25 cellular contexts compared by ENCODE assay signal in the genomic region with DNA sequence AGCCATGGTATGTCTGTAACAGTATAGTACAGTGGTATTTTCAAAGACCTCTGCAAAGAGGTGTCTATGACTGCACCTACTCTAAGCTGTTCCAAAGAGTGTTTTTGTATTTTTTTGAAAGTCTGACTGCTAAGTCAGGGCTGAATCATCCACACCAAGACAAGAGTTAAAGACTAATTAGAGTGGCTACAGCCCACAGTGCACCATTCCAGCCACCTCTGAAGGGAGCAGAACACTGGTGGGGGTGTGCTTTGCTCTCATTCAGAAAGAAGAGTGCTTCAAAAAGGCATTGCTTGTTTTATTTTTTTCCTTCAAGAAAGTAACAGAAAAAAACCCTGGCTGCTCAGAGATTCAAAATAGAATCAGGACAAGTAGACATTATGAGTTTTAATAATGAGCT.
"Had no signal": no experiment of that assay in that cellular context is flagged by ENCODE, and none has a peak within 500 bp of the region (broad histone marks: within the 10 kb centered on the region; RNA-seq: fewer than 3 reads in every experiment).

No MANE protein-coding gene starts in this region.

- H3K4me3 ChIP-seq: coronary artery, esophagus muscularis mucosa, gastroesophageal sphincter, heart right ventricle, lung, pancreas, right lobe of liver, thoracic aorta, tibial nerve, upper lobe of left lung had no signal

- ATAC-seq: foreskin keratinocyte; gastroesophageal sphincter; heart right ventricle; left colon; pancreas; right lobe of liver; stimulated activated naive B cell treated with anti-CD40 and anti-IgM and Interleukin-4, amounts not matched to agents 10 μg/mL and 1 μg/mL and 100 μg/mL, for 72 hours had no signal

- H3K36me3 Mint-ChIP-seq: memory B cell; natural killer cell treated with Interleukin-12 subunit alpha and Interleukin-12 subunit beta and Interleukin-15 and Interleukin-18, amount 100 ng/mL, for 72 hours; stimulated activated naive B cell treated with anti-CD40 and anti-IgM and Interleukin-4, amounts not matched to agents 10 μg/mL and 1 μg/mL and 100 μg/mL, for 72 hours had no signal

- H3K27me3 Mint-ChIP-seq: natural killer cell treated with Interleukin-12 subunit alpha and Interleukin-12 subunit beta and Interleukin-15 and Interleukin-18, amount 100 ng/mL, for 72 hours; stimulated activated naive B cell treated with anti-CD40 and anti-IgM and Interleukin-4, amounts not matched to agents 10 μg/mL and 1 μg/mL and 100 μg/mL, for 72 hours; stimulated activated naive CD8-positive, alpha-beta T cell treated with anti-CD3 and anti-CD28 coated beads, Interleukin-15, Interleukin-2, amounts not matched to agents 100 ng/mL and 50 ng/mL, for 24 hours had no signal

- H3K27me3 ChIP-seq: esophagus muscularis mucosa, foreskin keratinocyte, gastroesophageal sphincter, neutrophil, pancreas, right lobe of liver, tibial nerve, upper lobe of left lung had no signal

- DNase-seq: dermis blood vessel endothelial cell; effector memory CD4-positive, alpha-beta T cell; foreskin keratinocyte; glutamatergic neuron; heart right ventricle; hippocampal formation; left colon; pancreas; right lobe of liver; small intestine; stimulated activated CD4-positive, alpha-beta T cell treated with anti-CD3 and anti-CD28 coated beads, Interleukin-15, amount 100 ng/mL, for 24 hours; stimulated activated CD4-positive, alpha-beta T cell treated with anti-CD3 and anti-CD28 coated beads, Interleukin-2, amount 100 ng/mL, for 48 hours; stimulated activated naive B cell treated with anti-CD40 and anti-IgM and Interleukin-4, amounts not matched to agents 10 μg/mL and 1 μg/mL and 100 μg/mL, for 72 hours; upper lobe of left lung had no signal

- H3K4me1 Mint-ChIP-seq: memory B cell; neural crest cell; stimulated activated naive B cell treated with anti-CD40 and anti-IgM and Interleukin-4, amounts not matched to agents 10 μg/mL and 1 μg/mL and 100 μg/mL, for 72 hours had no signal

- H3K27ac ChIP-seq: coronary artery, esophagus muscularis mucosa, foreskin keratinocyte, gastroesophageal sphincter, heart right ventricle, neutrophil, pancreas, right lobe of liver, thoracic aorta, tibial nerve, upper lobe of left lung had no signal

- H3K4me3 Mint-ChIP-seq: memory B cell; natural killer cell treated with Interleukin-12 subunit alpha and Interleukin-12 subunit beta and Interleukin-15 and Interleukin-18, amount 100 ng/mL, for 72 hours; neural crest cell; stimulated activated naive B cell treated with anti-CD40 and anti-IgM and Interleukin-4, amounts not matched to agents 10 μg/mL and 1 μg/mL and 100 μg/mL, for 72 hours; stimulated activated naive CD8-positive, alpha-beta T cell treated with anti-CD3 and anti-CD28 coated beads, Interleukin-15, Interleukin-2, amounts not matched to agents 100 ng/mL and 50 ng/mL, for 24 hours had no signal

- H3K36me3 ChIP-seq: esophagus muscularis mucosa, gastroesophageal sphincter, heart right ventricle, neutrophil, pancreas, right lobe of liver, thoracic aorta, tibial nerve, upper lobe of left lung had no signal

- H3K27ac Mint-ChIP-seq: memory B cell; natural killer cell treated with Interleukin-12 subunit alpha and Interleukin-12 subunit beta and Interleukin-15 and Interleukin-18, amount 100 ng/mL, for 72 hours; stimulated activated naive B cell treated with anti-CD40 and anti-IgM and Interleukin-4, amounts not matched to agents 10 μg/mL and 1 μg/mL and 100 μg/mL, for 72 hours; stimulated activated naive CD8-positive, alpha-beta T cell treated with anti-CD3 and anti-CD28 coated beads, Interleukin-15, Interleukin-2, amounts not matched to agents 100 ng/mL and 50 ng/mL, for 24 hours had no signal

- H3K9me3 Mint-ChIP-seq: neural crest cell had no signal

- H3K9me3 ChIP-seq: esophagus muscularis mucosa, gastroesophageal sphincter, neutrophil, pancreas, right lobe of liver, thoracic aorta, tibial nerve, upper lobe of left lung had no signal

- H3K4me1 ChIP-seq: esophagus muscularis mucosa, foreskin keratinocyte, gastroesophageal sphincter, heart right ventricle, pancreas, right lobe of liver, tibial nerve, upper lobe of left lung had no signal
